Comparison of ENCODE assay signal across 8 cellular contexts in genomic region chr14:103332143-103332919, GRCh38. TPM values are rescaled to one million over a fixed set of nuclear protein-coding genes. Genes with fewer than 3 reads are reported as not detected.
A peak's percentile ranks its signal among the peaks of the same experiment; 100 is the strongest.
DNase-seq lines count a peak whose midpoint lies in the region; ATAC-seq and TF ChIP-seq lines count a peak whose summit lies in the region.

No MANE protein-coding gene starts in this region.

- WGBS in SK-N-SH (ENCODE audit: low lambda C conversion rate) = 85% methylated on average over 9 of the region's 9 CpGs

- peak overlapping the region; percentile 9; the same call in 1 of the 2 replicates for H3K9ac ChIP-seq in SK-N-SH
- peak overlapping the region; percentile 100 for H3K9ac ChIP-seq in SK-N-MC (ENCODE audit: insufficient read length)

- H3K27ac ChIP-seq in SK-N-SH (ENCODE audit: low read depth in 2 of 2, low read length in 1 of 2) (peak overlapping the region in 1 of 2 experiments; percentile 98; a peak in 2 of 4 replicates), SK-N-MC (peak overlapping the region; percentile 98)

- no peaks in the 10 kb centered on the region for H3K9me3 ChIP-seq in SK-N-SH
- no peaks in the 10 kb centered on the region for H3K9me3 ChIP-seq in SK-N-MC (ENCODE audit: low read depth, low read length)

- H3K36me3 ChIP-seq in SK-N-SH (replicated peaks in 1 of 2; ENCODE audit: control insufficient read depth in 1 of 2, insufficient read depth in 2 of 2, low read length in 1 of 2) = peaks cover 21 to 23% of the 10 kb centered on the region in 2 experiments
- peaks cover 26% of the 10 kb centered on the region for H3K36me3 ChIP-seq in SK-N-MC (ENCODE audit: insufficient read depth, low read length)

- H3K4me3 Mint-ChIP-seq in stimulated activated effector memory CD8-positive, alpha-beta T cell treated with anti-CD3 and anti-CD28 coated beads, Interleukin-12 subunit alpha, Interleukin-12 subunit beta, amount 100 ng/mL, for 72 hours = peak overlapping the region; percentile 75

- peak overlapping the region; percentile 96 for H3K4me2 ChIP-seq in SK-N-SH

- H3K9me3 Mint-ChIP-seq in stimulated activated effector memory CD8-positive, alpha-beta T cell treated with anti-CD3 and anti-CD28 coated beads, Interleukin-12 subunit alpha, Interleukin-12 subunit beta, amount 100 ng/mL, for 72 hours = no peaks in the 10 kb centered on the region

- H2AFZ ChIP-seq in SK-N-SH (ENCODE audit: low read depth) = no peak overlapping the region

- H3K4me3 ChIP-seq in SK-N-SH (ENCODE audit: low read depth in 2 of 2, low read length in 1 of 2) = no peak overlapping the region
- H3K4me3 ChIP-seq in SK-N-MC = peak overlapping the region; percentile 98
- H3K4me3 ChIP-seq in fibroblast of pulmonary artery (replicated peaks; ENCODE audit: low read depth, low read length) = peak overlapping the region; percentile 92

- POLR2A ChIA-PET in SK-N-SH (lab: Yijun Ruan, JAX) = no interaction called here

- TF ChIP-seq EP300 in SK-N-SH (IDR thresholded peaks at IDR 0.05; ENCODE audit: borderline replicate concordance in 1 of 2, low read depth in 1 of 2, low read length in 1 of 2) = no peak

- no peak for TF ChIP-seq RAD21 in SK-N-SH (IDR thresholded peaks at IDR 0.05; ENCODE audit: low read length)

- DNase-seq in SK-N-SH (no peak), SK-N-MC (ENCODE audit: low read depth, low spot score) (no peak), fibroblast of pulmonary artery (ENCODE audit: low read depth) (no peak), DMS 273 treated with DMSO at 0.1 percent for 48 hours (lab: John Stamatoyannopoulos, UW) (no peak), NCI-H69 (lab: John Stamatoyannopoulos, UW) (no peak)
- no peak for DNase-seq in stimulated activated effector memory CD8-positive, alpha-beta T cell treated with anti-CD3 and anti-CD28 coated beads, Interleukin-12 subunit alpha, Interleukin-12 subunit beta, amount 100 ng/mL, for 72 hours (ENCODE audit: low spot score in 2 of 2)

- CTCF ChIA-PET in SK-N-SH (lab: Yijun Ruan, JAX) = interaction anchor here (1.0 to 2.3 kb wide), 3 partner anchors 40 to 189 kb away, joined by 3 to 9 read pairs (median 3); no protein-coding TSS in a partner anchor

- no peak for TF ChIP-seq CTCF in SK-N-SH (IDR thresholded peaks at IDR 0.05)
- TF ChIP-seq CTCF in fibroblast of pulmonary artery (IDR thresholded peaks at IDR 0.05; ENCODE audit: low read length, missing control alignments) = no peak

- H3K27me3 ChIP-seq in SK-N-SH (ENCODE audit: insufficient read depth) = no peaks in the 10 kb centered on the region

- H3K27ac Mint-ChIP-seq in stimulated activated effector memory CD8-positive, alpha-beta T cell treated with anti-CD3 and anti-CD28 coated beads, Interleukin-12 subunit alpha, Interleukin-12 subunit beta, amount 100 ng/mL, for 72 hours = peak overlapping the region; percentile 96

- H3K9me2 ChIP-seq in SK-N-SH = no peaks in the 10 kb centered on the region

- peaks cover 38% of the 10 kb centered on the region for H3K36me3 Mint-ChIP-seq in stimulated activated effector memory CD8-positive, alpha-beta T cell treated with anti-CD3 and anti-CD28 coated beads, Interleukin-12 subunit alpha, Interleukin-12 subunit beta, amount 100 ng/mL, for 72 hours

- peaks cover 20% of the 10 kb centered on the region for H3K4me1 Mint-ChIP-seq in stimulated activated effector memory CD8-positive, alpha-beta T cell treated with anti-CD3 and anti-CD28 coated beads, Interleukin-12 subunit alpha, Interleukin-12 subunit beta, amount 100 ng/mL, for 72 hours

- peaks cover 12 to 15% of the 10 kb centered on the region in 2 experiments for H3K4me1 ChIP-seq in SK-N-SH (ENCODE audit: control insufficient read depth in 1 of 2, insufficient read depth in 2 of 2, low read depth in 1 of 2, low read length in 1 of 2)

- H3F3A ChIP-seq in SK-N-SH (replicated peaks; ENCODE audit: insufficient read depth) = peaks cover 13% of the 10 kb centered on the region

- H4K20me1 ChIP-seq in SK-N-SH (ENCODE audit: insufficient read depth) = peaks cover 26% of the 10 kb centered on the region

- ATAC-seq in SK-N-SH treated with all-trans-retinoic acid at 6 μM for 48 hours (no peak), GM18873 (IDR thresholded peaks at IDR 0.05; ENCODE audit: low FRiP score, unreplicated experiment) (no peak)
- no peak for ATAC-seq in stimulated activated effector memory CD8-positive, alpha-beta T cell treated with anti-CD3 and anti-CD28 coated beads, Interleukin-12 subunit alpha, Interleukin-12 subunit beta, amount 100 ng/mL, for 72 hours

- H3K79me2 ChIP-seq in SK-N-SH (ENCODE audit: insufficient read depth) = peaks cover 44% of the 10 kb centered on the region

TF ChIP-seq in SK-N-SH, 30 proteins besides CTCF, POLR2A, EP300 and RAD21:
- TF ChIP-seq POLR2AphosphoS5 (IDR thresholded peaks at IDR 0.05; ENCODE audit: low read depth, low read length) = no peak; the same call in 1 of the 2 replicates
- no peak for TF ChIP-seq RCOR1 (IDR thresholded peaks at IDR 0.05; ENCODE audit: low read length)
- no peak for TF ChIP-seq CHD2 (IDR thresholded peaks at IDR 0.05; ENCODE audit: low read length, partially characterized antibody)
- TF ChIP-seq IRF3 (IDR thresholded peaks at IDR 0.05; ENCODE audit: low read depth, low read length) = no peak
- no peak for TF ChIP-seq JUND (IDR thresholded peaks at IDR 0.05)
- TF ChIP-seq SMC3 (IDR thresholded peaks at IDR 0.05; ENCODE audit: low read depth, low read length) = no peak

TF ChIP-seq in SK-N-SH treated with all-trans-retinoic acid at 6 μM for 48 hours, 23 proteins besides CTCF, POLR2A, EP300 and RAD21 (continues in another document):
- TF ChIP-seq TSHZ2 (CRISPR knock-in tag; IDR thresholded peaks at IDR 0.05) (no peak), TOX (CRISPR knock-in tag; IDR thresholded peaks at IDR 0.05; ENCODE audit: borderline replicate concordance) (no peak), ARNTL (CRISPR knock-in tag; IDR thresholded peaks at IDR 0.05; ENCODE audit: borderline replicate concordance, low read depth) (no peak), BACH2 (CRISPR knock-in tag; IDR thresholded peaks at IDR 0.05; ENCODE audit: borderline replicate concordance) (no peak), ISL1 (CRISPR knock-in tag; IDR thresholded peaks at IDR 0.05) (no peak), ZNF8 (CRISPR knock-in tag; IDR thresholded peaks at IDR 0.05) (no peak), PATZ1 (CRISPR knock-in tag; IDR thresholded peaks at IDR 0.05; ENCODE audit: borderline replicate concordance) (no peak), SNAI2 (CRISPR knock-in tag; IDR thresholded peaks at IDR 0.05) (no peak), CSRNP3 (CRISPR knock-in tag; IDR thresholded peaks at IDR 0.05) (no peak), TCF4 (CRISPR knock-in tag; IDR thresholded peaks at IDR 0.05; ENCODE audit: borderline replicate concordance) (no peak)

RNA-seq across cellular contexts. Expression of gene EIF5, which starts 1.7 kb away (rescaled TPM):
- 120 and 127 TPM in 2 replicates for polyA plus RNA-seq in SK-N-SH (2012; rRNA removed)
- polyA plus RNA-seq in SK-N-SH (2012; cell fraction: cytosol; rRNA removed) = 113 and 127 TPM in 2 replicates
- 93.2 and 207 TPM in 2 replicates for polyA plus RNA-seq in SK-N-SH (2012; cell fraction: nucleus; rRNA removed)

RNA-seq across cellular contexts. Expression of gene MARK3, which starts 52.9 kb away (rescaled TPM):
- 73.4 and 94.5 TPM in 2 replicates for polyA plus RNA-seq in SK-N-SH (2012; rRNA removed)
- polyA plus RNA-seq in SK-N-SH (2012; cell fraction: cytosol; rRNA removed) = 49.0 and 50.0 TPM in 2 replicates
- polyA plus RNA-seq in SK-N-SH (2012; cell fraction: nucleus; rRNA removed) = 255 and 313 TPM in 2 replicates

Comparison
In these comparisons a context has a peak if more than half of its experiments do, and no peak if none do; other contexts are left out.
1. H3K4me3 ChIP-seq: peak in SK-N-MC (single experiment) and fibroblast of pulmonary artery (single experiment); none in SK-N-SH (0 of 2).